ENCODE assay signal across 18 cellular contexts in genomic region chr1:230875370-230875769, GRCh38. TPM values are rescaled to one million over a fixed set of nuclear protein-coding genes. Genes with fewer than 3 reads are reported as not detected.
DNase-seq lines count a peak whose midpoint lies in the region; FAIRE-seq and TF ChIP-seq lines count a peak whose summit lies in the region.
"Had no signal": no experiment of that assay in that cellular context is flagged by ENCODE, and none has a peak within 500 bp of the region (broad histone marks: within the 10 kb centered on the region; RNA-seq: fewer than 3 reads in every experiment).

No MANE protein-coding gene starts in this region.

- no peak for TF ChIP-seq POLR2A in stomach (IDR thresholded peaks at IDR 0.05)

- no peaks in the 10 kb centered on the region for H4K20me1 ChIP-seq in PC-9 (ENCODE audit: insufficient read depth)

- no TSS peak for BruUV-seq in PC-9 (replicated peaks; lab: Mats Ljungman, UMichigan)

- CTCF ChIA-PET in PC-9 (lab: Charles Lee): no interaction called here

- no peak overlapping the region for H4K8ac ChIP-seq in mesenchymal stem cell (ENCODE audit: low read length)

- H3K9ac ChIP-seq in mesenchymal stem cell (ENCODE audit: low read length): no peak overlapping the region

- H3K4me3 ChIP-seq in PC-9 (no peak overlapping the region), mesenchymal stem cell (ENCODE audit: insufficient read depth in 1 of 2, low read depth in 1 of 2, low read length in 2 of 2) (no peak overlapping the region), stomach (no peak overlapping the region), small intestine (ENCODE audit: low read depth in 1 of 2, low read length in 2 of 2) (no peak overlapping the region)

- no peak overlapping the region for H2AK5ac ChIP-seq in mesenchymal stem cell (ENCODE audit: low read length, severe bottlenecking)

- H3K4me1 ChIP-seq in PC-9 (replicated peaks; ENCODE audit: insufficient read depth): no peaks in the 10 kb centered on the region
- peaks cover 6% of the 10 kb centered on the region for H3K4me1 ChIP-seq in mesenchymal stem cell (ENCODE audit: control insufficient read depth, insufficient read depth, low read depth, low read length)
- peaks cover 0 to 12% (median 0%) of the 10 kb centered on the region in 4 donors for H3K4me1 ChIP-seq in stomach
- no peaks in the 10 kb centered on the region for H3K4me1 ChIP-seq in small intestine (ENCODE audit: control insufficient read depth in 2 of 2, insufficient read depth in 1 of 2, low read depth in 1 of 2, low read length in 1 of 2)

- no peaks in the 10 kb centered on the region for H3K9me2 ChIP-seq in PC-9 (ENCODE audit: insufficient read depth)

- no peak overlapping the region for H3K4ac ChIP-seq in mesenchymal stem cell (ENCODE audit: low read depth in 1 of 2, low read length in 2 of 2)

- H3K4me2 ChIP-seq in PC-9 (peak overlapping the region; percentile 36; the same call in 1 of the 2 replicates), mesenchymal stem cell (ENCODE audit: low read length, poor library complexity, severe bottlenecking) (no peak overlapping the region)

- no peak for TF ChIP-seq CTCF in PC-9 (conservative IDR thresholded peaks at IDR 0.05)
- TF ChIP-seq CTCF in stomach (IDR thresholded peaks at IDR 0.05): no peak

- POLR2A ChIA-PET in PC-9 (lab: Charles Lee; ENCODE audit: unreplicated experiment): no interaction called here

- H2BK5ac ChIP-seq in mesenchymal stem cell (ENCODE audit: low read depth, low read length, poor library complexity, severe bottlenecking): no peak overlapping the region

- H3K79me1 ChIP-seq in mesenchymal stem cell (replicated peaks; ENCODE audit: low read length, poor library complexity, severe bottlenecking): no peaks in the 10 kb centered on the region

- H3K27me3 Mint-ChIP-seq in activated T-helper 2 cell treated with anti-CD3 and anti-CD28 coated beads, Interferon-gamma antibody, Interleukin-2, Interleukin-4, amounts not matched to agents 10 μg/mL and 5 μg/mL and 100 μg/mL, durations not matched to agents 14 hours and 24 hours and 36 hours (ENCODE audit: low read depth): peaks cover 36% of the 10 kb centered on the region

- no peaks in the 10 kb centered on the region for H3K9me3 Mint-ChIP-seq in activated T-helper 2 cell treated with anti-CD3 and anti-CD28 coated beads, Interferon-gamma antibody, Interleukin-2, Interleukin-4, amounts not matched to agents 10 μg/mL and 5 μg/mL and 100 μg/mL, durations not matched to agents 14 hours and 24 hours and 36 hours
- H3K9me3 Mint-ChIP-seq: CD4-positive, alpha-beta T cell had no signal

- H3K18ac ChIP-seq in mesenchymal stem cell (ENCODE audit: low read depth in 1 of 2, low read length in 2 of 2): no peak overlapping the region

- TF ChIP-seq EP300 in stomach (IDR thresholded peaks at IDR 0.05): no peak

- no peaks in the 10 kb centered on the region for H3K36me3 Mint-ChIP-seq in activated T-helper 2 cell treated with anti-CD3 and anti-CD28 coated beads, Interferon-gamma antibody, Interleukin-2, Interleukin-4, amounts not matched to agents 10 μg/mL and 5 μg/mL and 100 μg/mL, durations not matched to agents 14 hours and 24 hours and 36 hours (ENCODE audit: low read depth)

- H3K4me1 Mint-ChIP-seq in activated T-helper 2 cell treated with anti-CD3 and anti-CD28 coated beads, Interferon-gamma antibody, Interleukin-2, Interleukin-4, amounts not matched to agents 10 μg/mL and 5 μg/mL and 100 μg/mL, durations not matched to agents 14 hours and 24 hours and 36 hours (ENCODE audit: low read depth): no peaks in the 10 kb centered on the region
- H3K4me1 Mint-ChIP-seq: B cell had no signal

- H3K9me3 ChIP-seq in PC-9 (ENCODE audit: insufficient read depth, low read depth) (no peaks in the 10 kb centered on the region), mesenchymal stem cell (ENCODE audit: control insufficient read depth, low read length) (no peaks in the 10 kb centered on the region), stomach (no peaks in the 10 kb centered on the region), small intestine (ENCODE audit: control insufficient read depth, low read depth) (no peaks in the 10 kb centered on the region)

- H3K4me3 Mint-ChIP-seq in activated T-helper 2 cell treated with anti-CD3 and anti-CD28 coated beads, Interferon-gamma antibody, Interleukin-2, Interleukin-4, amounts not matched to agents 10 μg/mL and 5 μg/mL and 100 μg/mL, durations not matched to agents 14 hours and 24 hours and 36 hours (ENCODE audit: low read depth): no peak overlapping the region
- H3K4me3 Mint-ChIP-seq: B cell; CD4-positive, alpha-beta T cell had no signal

- H3K27ac ChIP-seq in PC-9 (no peak overlapping the region), mesenchymal stem cell (ENCODE audit: low read length, poor library complexity, severe bottlenecking) (no peak overlapping the region), stomach (no peak overlapping the region), small intestine (ENCODE audit: low read depth in 1 of 2, low read length in 1 of 2) (no peak overlapping the region)
- H3K27ac ChIP-seq: HL-60 had no signal

- no peak overlapping the region for H3K27ac Mint-ChIP-seq in activated T-helper 2 cell treated with anti-CD3 and anti-CD28 coated beads, Interferon-gamma antibody, Interleukin-2, Interleukin-4, amounts not matched to agents 10 μg/mL and 5 μg/mL and 100 μg/mL, durations not matched to agents 14 hours and 24 hours and 36 hours
- H3K27ac Mint-ChIP-seq: B cell; CD4-positive, alpha-beta T cell had no signal

- H4K91ac ChIP-seq in mesenchymal stem cell (ENCODE audit: low read length): peak overlapping the region; percentile 25

- no peaks in the 10 kb centered on the region for H3F3A ChIP-seq in PC-9 (ENCODE audit: insufficient read depth, low read depth)

- H2AFZ ChIP-seq in PC-9: peak overlapping the region; percentile 55; the same call in 1 of the 2 replicates
- no peak overlapping the region for H2AFZ ChIP-seq in mesenchymal stem cell (ENCODE audit: low read depth, low read length)

- peak overlapping the region; percentile 77 for H2BK15ac ChIP-seq in mesenchymal stem cell (ENCODE audit: low read depth, poor library complexity, severe bottlenecking)

- H3K23ac ChIP-seq in mesenchymal stem cell (ENCODE audit: low read length in 2 of 2): no peak overlapping the region

- H3K36me3 ChIP-seq in PC-9 (ENCODE audit: low read depth): no peaks in the 10 kb centered on the region
- H3K36me3 ChIP-seq in mesenchymal stem cell (ENCODE audit: control insufficient read depth in 1 of 2, insufficient read depth in 2 of 2, low read depth in 1 of 2, low read length in 2 of 2): no peaks in the 10 kb centered on the region
- H3K36me3 ChIP-seq in stomach: no peaks in the 10 kb centered on the region
- no peaks in the 10 kb centered on the region for H3K36me3 ChIP-seq in small intestine (ENCODE audit: control insufficient read depth in 2 of 2, insufficient read depth in 2 of 2, low read length in 2 of 2)

- H2BK120ac ChIP-seq in mesenchymal stem cell (ENCODE audit: low read depth, low read length): no peak overlapping the region

- H3K14ac ChIP-seq in mesenchymal stem cell (ENCODE audit: low read length in 2 of 2): no peak overlapping the region

- peak overlapping the region in 1 of 2 experiments; percentile 68 for H2BK12ac ChIP-seq in mesenchymal stem cell (ENCODE audit: low read length in 2 of 2)

- WGBS in mesenchymal stem cell: 83% methylated on average over 8 of the region's 8 CpGs
- WGBS in stomach, 5 donors: 90 to 94% (median 93%) methylated on average over 8 of the region's 8 CpGs
- WGBS in small intestine, 3 donors: 90 to 93% (median 91%) methylated on average over 8 of the region's 8 CpGs

- DNase-seq in HT1080 (ENCODE audit: low read depth) (peak; percentile 54), PC-9 (no peak), mesenchymal stem cell (no peak), stomach (no peak), D341Med (ENCODE audit: low spot score) (no peak), small intestine (no peak)
- no peak for DNase-seq in activated T-helper 2 cell treated with anti-CD3 and anti-CD28 coated beads, Interferon-gamma antibody, Interleukin-2, Interleukin-4, amounts not matched to agents 10 μg/mL and 5 μg/mL and 100 μg/mL, durations not matched to agents 14 hours and 24 hours and 36 hours (ENCODE audit: low spot score)
- DNase-seq: C1 segment of cervical spinal cord; CD4-positive, alpha-beta T cell; DMS153; DMS79 treated with DMSO at 0.1 percent for 48 hours; GDM1; HCEC 1CT had no signal

- peaks cover 5% of the 10 kb centered on the region for H3K27me3 ChIP-seq in PC-9 (ENCODE audit: insufficient read depth, low read depth)
- peaks cover 0 to 3% of the 10 kb centered on the region in 2 experiments for H3K27me3 ChIP-seq in mesenchymal stem cell (ENCODE audit: control insufficient read depth in 1 of 2, insufficient read depth in 1 of 2, low read length in 2 of 2)
- peaks cover 0 to 13% (median 0%) of the 10 kb centered on the region in 3 donors for H3K27me3 ChIP-seq in stomach
- no peaks in the 10 kb centered on the region for H3K27me3 ChIP-seq in small intestine (ENCODE audit: control insufficient read depth in 2 of 2, insufficient read depth in 2 of 2, low read length in 2 of 2)

- intact Hi-C loops in PC-9 (cut with micrococcal nuclease; ENCODE audit: unreplicated experiment): no loop called here
- intact Hi-C loops in stomach (cut with DNase I; ENCODE audit: low total_unique reads): no loop called here
- intact Hi-C loops in activated T-helper 2 cell treated with anti-CD3 and anti-CD28 coated beads, Interferon-gamma antibody, Interleukin-2, Interleukin-4, amounts not matched to agents 10 μg/mL and 5 μg/mL and 100 μg/mL, durations not matched to agents 14 hours and 24 hours and 36 hours (cut with micrococcal nuclease): no loop called here

- FAIRE-seq in small intestine (lab: Jason Lieb, UNC): no peak
- FAIRE-seq: A204.1, D721Med, GM19239 had no signal

- no peaks in the 10 kb centered on the region for H3K79me2 ChIP-seq in PC-9 (ENCODE audit: low read depth)

RNA-seq across cellular contexts. Expression of gene C1orf198, which starts 7.0 kb away (rescaled TPM):
- 15.8 and 17.0 TPM in 2 replicates for total RNA-seq in HT1080 (2014; rRNA removed; shearing (Covaris generic))
- polyA plus RNA-seq in HT1080 (2015; cell fraction: cytosol; rRNA removed): 15.9 and 17.6 TPM in 2 replicates
- 12.8 and 14.1 TPM in 2 replicates for polyA plus RNA-seq in HT1080 (2015; cell fraction: nucleus; rRNA removed)
- total RNA-seq in PC-9 (2021) (20.5 and 24.5 TPM in 2 replicates), stomach (10 to 100 TPM; 11.3 to 69.3 (median 51.8) TPM)
- polyA plus RNA-seq in mesenchymal stem cell (2013, experiment 1 of 2): 40.5 TPM
- 39.9 TPM for polyA plus RNA-seq in mesenchymal stem cell (2013, experiment 2 of 2)
- polyA plus RNA-seq in stomach (10 to 100 TPM; 11.7 to 15.8 (median 14.4) TPM), small intestine (10 to 100 TPM in 1 of 3 donors, 1 to 10 TPM in 2; 6.0 to 16.8 (median 9.5) TPM)
- 8.9 and 9.1 TPM in 2 replicates for total RNA-seq in activated T-helper 2 cell treated with anti-CD3 and anti-CD28 coated beads, Interferon-gamma antibody, Interleukin-2, Interleukin-4, amounts not matched to agents 10 μg/mL and 5 μg/mL and 100 μg/mL, durations not matched to agents 14 hours and 24 hours and 36 hours
